ENCODE assay signal across 33 cellular contexts in genomic region chr15:34813446-34814190, GRCh38. TPM values are rescaled to one million over a fixed set of nuclear protein-coding genes. Genes with fewer than 3 reads are reported as not detected.
DNase-seq lines count a peak whose midpoint lies in the region; TF ChIP-seq lines count a peak whose summit lies in the region.
"Had no signal": no experiment of that assay in that cellular context is flagged by ENCODE, and none has a peak within 500 bp of the region (broad histone marks: within the 10 kb centered on the region; RNA-seq: fewer than 3 reads in every experiment).

No MANE protein-coding gene starts in this region.

- H4K91ac ChIP-seq in trophoblast cell (ENCODE audit: low read depth, low read length): peak overlapping the region; percentile 93

- no peaks in the 10 kb centered on the region for H3K27me3 Mint-ChIP-seq in mesothelial cell of epicardium (ENCODE audit: low read depth)

- H3K4me1 Mint-ChIP-seq in mesothelial cell of epicardium: peaks cover 10% of the 10 kb centered on the region
- H3K4me1 Mint-ChIP-seq: activated B cell treated with CpG ODN at 0.5 μM for 24 hours; activated naive CD4-positive, alpha-beta T cell treated with anti-CD3 and anti-CD28 coated beads, Interleukin-2, amount 10 ng/mL, durations not matched to agents 7 days and 5 days; IgD-negative memory B cell; stimulated activated naive B cell treated with anti-CD40 and anti-IgM and Interleukin-4, amounts not matched to agents 10 μg/mL and 1 μg/mL and 100 μg/mL, for 72 hours had no signal

- no peaks in the 10 kb centered on the region for H3K36me3 ChIP-seq in trophoblast cell (ENCODE audit: control insufficient read depth in 1 of 2, insufficient read depth in 2 of 2, low read length in 2 of 2)
- H3K36me3 ChIP-seq: adrenal gland, lower lobe of right lung, ovary, SJSA1, upper lobe of left lung had no signal

- peaks cover 6% of the 10 kb centered on the region for H3K79me2 ChIP-seq in trophoblast cell (ENCODE audit: control insufficient read depth, insufficient read depth, low read length, poor library complexity)

- H3K27ac ChIP-seq in trophoblast cell (ENCODE audit: low read depth, low read length): peak overlapping the region; percentile 98
- H3K27ac ChIP-seq: 22Rv1, adrenal gland, lower lobe of right lung, ovary, RWPE1, skin epidermis, upper lobe of left lung had no signal

- H2BK12ac ChIP-seq in trophoblast cell (ENCODE audit: low read length): peak overlapping the region; percentile 51

- peaks cover 15% of the 10 kb centered on the region for H3K9me3 Mint-ChIP-seq in mesothelial cell of epicardium
- H3K9me3 Mint-ChIP-seq: activated B cell treated with CpG ODN at 0.5 μM for 24 hours; activated naive CD4-positive, alpha-beta T cell treated with anti-CD3 and anti-CD28 coated beads, Interleukin-2, amount 10 ng/mL, durations not matched to agents 7 days and 5 days; IgD-negative memory B cell; stimulated activated naive B cell treated with anti-CD40 and anti-IgM and Interleukin-4, amounts not matched to agents 10 μg/mL and 1 μg/mL and 100 μg/mL, for 72 hours had no signal

- peak overlapping the region; percentile 67 for H2AFZ ChIP-seq in trophoblast cell (ENCODE audit: insufficient read depth, low read length, poor library complexity)

- H3K4me1 ChIP-seq in trophoblast cell (ENCODE audit: control insufficient read depth in 1 of 2, insufficient read depth in 2 of 2, low read length in 2 of 2): peaks cover 16% of the 10 kb centered on the region in 2 experiments
- H3K4me1 ChIP-seq: adrenal gland, lower lobe of right lung, upper lobe of left lung had no signal

- no peak overlapping the region for H4K12ac ChIP-seq in trophoblast cell (ENCODE audit: low read depth, low read length)

- H3K9me3 ChIP-seq in trophoblast cell (ENCODE audit: insufficient read depth, low read depth, low read length): no peaks in the 10 kb centered on the region
- H3K9me3 ChIP-seq: adrenal gland, lower lobe of right lung, ovary, SJSA1, upper lobe of left lung had no signal

- H3K23ac ChIP-seq in trophoblast cell (ENCODE audit: low read length): no peak overlapping the region

- H3K4me3 Mint-ChIP-seq in mesothelial cell of epicardium: no peak overlapping the region
- H3K4me3 Mint-ChIP-seq: activated B cell treated with CpG ODN at 0.5 μM for 24 hours; activated naive CD4-positive, alpha-beta T cell treated with anti-CD3 and anti-CD28 coated beads, Interleukin-2, amount 10 ng/mL, durations not matched to agents 7 days and 5 days; IgD-negative memory B cell; nephron; stimulated activated naive B cell treated with anti-CD40 and anti-IgM and Interleukin-4, amounts not matched to agents 10 μg/mL and 1 μg/mL and 100 μg/mL, for 72 hours had no signal

- H3K4ac ChIP-seq in trophoblast cell (ENCODE audit: low read depth, low read length): peak overlapping the region; percentile 68

- DNase-seq in NCI-H82 (lab: John Stamatoyannopoulos, UW) (peak; percentile 19), NCI-H82 treated with DMSO at 0.1 percent for 48 hours (lab: John Stamatoyannopoulos, UW; ENCODE audit: unreplicated experiment) (no peak), OCI-M1 (lab: John Stamatoyannopoulos, UW) (peak; percentile 40), fibroblast of peridontal ligament (ENCODE audit: extremely low read depth) (peak; percentile 23), trophoblast cell (peak in 1 of 2 donors; percentile 47), mesothelial cell of epicardium (ENCODE audit: low spot score in 2 of 2, unreplicated experiment in 2 of 2) (no peak), NOMO-1 treated with dmso at 0.1 percent for 144 hours (lab: John Stamatoyannopoulos, UW; ENCODE audit: unreplicated experiment) (no peak), NCI-H510A (lab: John Stamatoyannopoulos, UW) (no peak)
- DNase-seq: activated B cell treated with CpG ODN at 0.5 μM for 24 hours; activated CD4-positive, alpha-beta T cell treated with anti-CD3 and anti-CD28 coated beads, Interleukin-2, amount 50 U/mL, for 4 hours; activated CD8-positive, alpha-beta memory T cell treated with anti-CD3 and anti-CD28 coated beads, Interleukin-2, amount 50 U/mL, for 4 hours; activated naive CD4-positive, alpha-beta T cell treated with anti-CD3 and anti-CD28 coated beads, Interleukin-2, amount 10 ng/mL, durations not matched to agents 7 days and 5 days; adrenal gland; Calu3; DMS79; effector CD8-positive, alpha-beta T cell; GF-D8; kidney; lower lobe of right lung; NCI-H146; NCI-H345; ovary; stimulated activated naive B cell treated with anti-CD40 and anti-IgM and Interleukin-4, amounts not matched to agents 10 μg/mL and 1 μg/mL and 100 μg/mL, for 72 hours; upper lobe of left lung had no signal

- peak overlapping the region; percentile 53 for H2AK5ac ChIP-seq in trophoblast cell (ENCODE audit: low read length)

- TF ChIP-seq CTCF in mesothelial cell of epicardium (IDR thresholded peaks at IDR 0.05; ENCODE audit: unreplicated experiment): no peak

- H3K79me1 ChIP-seq in trophoblast cell (ENCODE audit: low read length): peaks cover 34% of the 10 kb centered on the region

- H3K27ac Mint-ChIP-seq in mesothelial cell of epicardium: no peak overlapping the region
- H3K27ac Mint-ChIP-seq: activated B cell treated with CpG ODN at 0.5 μM for 24 hours; activated naive CD4-positive, alpha-beta T cell treated with anti-CD3 and anti-CD28 coated beads, Interleukin-2, amount 10 ng/mL, durations not matched to agents 7 days and 5 days; IgD-negative memory B cell; stimulated activated naive B cell treated with anti-CD40 and anti-IgM and Interleukin-4, amounts not matched to agents 10 μg/mL and 1 μg/mL and 100 μg/mL, for 72 hours had no signal

- peak overlapping the region; percentile 15 for H3K4me2 ChIP-seq in trophoblast cell (ENCODE audit: low read length)

- peak overlapping the region; percentile 97 for H2BK120ac ChIP-seq in trophoblast cell (ENCODE audit: insufficient read depth, low read length, poor library complexity)

- peak overlapping the region; percentile 99 for H2BK5ac ChIP-seq in trophoblast cell (ENCODE audit: low read depth, low read length, poor library complexity)

- peak overlapping the region; percentile 28 for H3K9ac ChIP-seq in trophoblast cell (ENCODE audit: low read length)

- no peak overlapping the region for H3K4me3 ChIP-seq in trophoblast cell (ENCODE audit: low read depth, low read length)
- H3K4me3 ChIP-seq: adrenal gland, lower lobe of right lung, ovary, SJSA1, skin epidermis, upper lobe of left lung had no signal

- H3K18ac ChIP-seq in trophoblast cell (ENCODE audit: low read length): peak overlapping the region; percentile 56

- H3K27me3 ChIP-seq in trophoblast cell (ENCODE audit: insufficient read depth, low read length): no peaks in the 10 kb centered on the region
- H3K27me3 ChIP-seq: adrenal gland, ovary, SJSA1, upper lobe of left lung had no signal

- peak overlapping the region; percentile 72 for H4K8ac ChIP-seq in trophoblast cell (ENCODE audit: low read depth, low read length)

- WGBS in trophoblast cell (ENCODE audit: extremely low coverage, insufficient coverage, insufficient read length): no CpG with 5 or more reads among the region's 3 CpGs

- no peaks in the 10 kb centered on the region for H3K36me3 Mint-ChIP-seq in mesothelial cell of epicardium
- H3K36me3 Mint-ChIP-seq: activated naive CD4-positive, alpha-beta T cell treated with anti-CD3 and anti-CD28 coated beads, Interleukin-2, amount 10 ng/mL, durations not matched to agents 7 days and 5 days; IgD-negative memory B cell; stimulated activated naive B cell treated with anti-CD40 and anti-IgM and Interleukin-4, amounts not matched to agents 10 μg/mL and 1 μg/mL and 100 μg/mL, for 72 hours had no signal

- peak overlapping the region; percentile 88 for H3K14ac ChIP-seq in trophoblast cell (ENCODE audit: low read length)

RNA-seq across cellular contexts. Expression of gene ACTC1, which starts 18.3 kb away (rescaled TPM):
- 2,818 and 2,928 TPM in 2 replicates for polyA plus RNA-seq in trophoblast cell (2013)
- total RNA-seq in mesothelial cell of epicardium: 4.8 to 5.5 TPM (median 5.4 TPM) in 3 replicates
- total RNA-seq: activated B cell treated with CpG ODN at 0.5 μM for 24 hours; bronchial epithelial cell; Calu3; T-helper 1 cell treated with Interleukin-12 subunit alpha and Interleukin-12 subunit beta and Interleukin-4 antibody, amounts not matched to agents 30 ng/mL and 1 ng/mL, for 36 hours; upper lobe of left lung had no signal
- polyA plus RNA-seq: IgD-negative memory B cell had no signal

RNA-seq across cellular contexts. Expression of gene GJD2, which starts 58.8 kb away (rescaled TPM):
- 8.7 and 9.7 TPM in 2 replicates for polyA plus RNA-seq in trophoblast cell (2013)
- total RNA-seq in mesothelial cell of epicardium: not detected in 3 replicates
- total RNA-seq: activated B cell treated with CpG ODN at 0.5 μM for 24 hours; bronchial epithelial cell; Calu3; fibroblast of villous mesenchyme; kidney; lower lobe of right lung; ovary; T-helper 1 cell treated with Interleukin-12 subunit alpha and Interleukin-12 subunit beta and Interleukin-4 antibody, amounts not matched to agents 30 ng/mL and 1 ng/mL, for 36 hours; upper lobe of left lung had no signal
- polyA plus RNA-seq: IgD-negative memory B cell, ovary had no signal

Comparison
In these comparisons a context has a peak if more than half of its experiments do, and no peak if none do; other contexts are left out.
1. DNase-seq: peak in NCI-H82 (single experiment), OCI-M1 (single experiment) and fibroblast of peridontal ligament (single experiment); none in NCI-H82 treated with DMSO at 0.1 percent for 48 hours (single experiment), mesothelial cell of epicardium (0 of 2), NOMO-1 treated with dmso at 0.1 percent for 144 hours (single experiment) and NCI-H510A (single experiment).